Comparison of ENCODE assay signal across 9 cellular contexts in genomic region chr11:46237248-46238077, GRCh38. TPM values are rescaled to one million over a fixed set of nuclear protein-coding genes. Genes with fewer than 3 reads are reported as not detected.
DNase-seq lines count a peak whose midpoint lies in the region; ATAC-seq, FAIRE-seq and TF ChIP-seq lines count a peak whose summit lies in the region.
"Had no signal": no experiment of that assay in that cellular context is flagged by ENCODE, and none has a peak within 500 bp of the region (broad histone marks: within the 10 kb centered on the region; RNA-seq: fewer than 3 reads in every experiment).

No MANE protein-coding gene starts in this region.

- DNase-seq in NCI-H2029 (lab: John Stamatoyannopoulos, UW): peak; percentile 30
- no peak for DNase-seq in NCI-H2029 treated with DMSO at 0.1 percent for 48 hours (lab: John Stamatoyannopoulos, UW)
- DNase-seq in SIG-M5 treated with dmso at 0.1 percent for 504 hours (lab: John Stamatoyannopoulos, UW; ENCODE audit: unreplicated experiment): peak; percentile 94
- DNase-seq in activated naive CD4-positive, alpha-beta T cell treated with anti-CD3 and anti-CD28 coated beads for 36 hours: peak; percentile 85
- peak; percentile 14 to 79 (median 42) for DNase-seq in head of caudate nucleus
- DNase-seq in pancreas: peak; percentile 24 to 81 (median 50)
- DNase-seq in uterus: peak; percentile 67 to 83

- H3K9me3 Mint-ChIP-seq in activated naive CD4-positive, alpha-beta T cell treated with anti-CD3 and anti-CD28 coated beads for 36 hours: peaks cover 1% of the 10 kb centered on the region

- H3K27ac ChIP-seq in pancreas (peak overlapping the region; percentile 4 to 67 (median 36)), uterus (peak overlapping the region; percentile 84 to 89)
- H3K27ac ChIP-seq: C4-2B had no signal

- CTCF ChIA-PET in activated naive CD4-positive, alpha-beta T cell treated with anti-CD3 and anti-CD28 coated beads for 36 hours (lab: Charles Lee): interaction anchor here (0.5 to 11.0 kb wide), 11 partner anchors 13 to 272 kb away, joined by 3 to 298 read pairs (median 11); no protein-coding TSS in a partner anchor

- intact Hi-C loops in activated naive CD4-positive, alpha-beta T cell treated with anti-CD3 and anti-CD28 coated beads for 36 hours (cut with micrococcal nuclease): loop anchor here (1.0 to 2.0 kb wide), 5 partner anchors 116 to 379 kb away; partner anchors contain the start of genes ATG13, HARBI1 and PHF21A
- intact Hi-C loops in head of caudate nucleus (cut with DNase I): loop anchor here (2.0 kb wide), 1 partner anchor 73 kb away; no protein-coding TSS in a partner anchor
- intact Hi-C loops in pancreas (cut with DNase I): loop anchor here in 1 of 3 donors (5.0 kb wide), 1 partner anchor 60 kb away; no protein-coding TSS in a partner anchor
- intact Hi-C loops in uterus (cut with DNase I; ENCODE audit: low total_unique reads): loop anchor here (2.0 kb wide), 1 partner anchor 71 kb away; no protein-coding TSS in a partner anchor

- peaks cover 33% of the 10 kb centered on the region for H3K4me1 Mint-ChIP-seq in activated naive CD4-positive, alpha-beta T cell treated with anti-CD3 and anti-CD28 coated beads for 36 hours (ENCODE audit: low read depth)

- ATAC-seq in pancreas (peak; percentile 1 to 25 (median 21)), HG03571 (IDR thresholded peaks at IDR 0.05; ENCODE audit: unreplicated experiment) (no peak)

- H3K36me3 Mint-ChIP-seq in activated naive CD4-positive, alpha-beta T cell treated with anti-CD3 and anti-CD28 coated beads for 36 hours (ENCODE audit: low read depth): peaks cover 5% of the 10 kb centered on the region

- TF ChIP-seq CTCF in pancreas (IDR thresholded peaks at IDR 0.05) (no peak), uterus (IDR thresholded peaks at IDR 0.05) (no peak)

- H3K27me3 ChIP-seq in pancreas (no peaks in the 10 kb centered on the region), uterus (no peaks in the 10 kb centered on the region)

- H3K9me3 ChIP-seq in pancreas: no peaks in the 10 kb centered on the region
- no peaks in the 10 kb centered on the region for H3K9me3 ChIP-seq in uterus

- peak overlapping the region; percentile 15 to 59 (median 32) for H3K4me3 ChIP-seq in pancreas
- peak overlapping the region; percentile 24 to 52 for H3K4me3 ChIP-seq in uterus

- TF ChIP-seq POLR2A in uterus (IDR thresholded peaks at IDR 0.05): peak in 1 of 2 donors; percentile 15

- H3K27ac Mint-ChIP-seq in activated naive CD4-positive, alpha-beta T cell treated with anti-CD3 and anti-CD28 coated beads for 36 hours: peak overlapping the region; percentile 94

- no peak for FAIRE-seq in pancreas (lab: Jason Lieb, UNC)

- WGBS in pancreas, 2 donors: 22 to 30% methylated on average over 39 to 59 of the region's 59 CpGs

- H3K4me3 Mint-ChIP-seq in activated naive CD4-positive, alpha-beta T cell treated with anti-CD3 and anti-CD28 coated beads for 36 hours: peak overlapping the region; percentile 90

- no peaks in the 10 kb centered on the region for H3K36me3 ChIP-seq in pancreas
- H3K36me3 ChIP-seq in uterus: no peaks in the 10 kb centered on the region

- H3K4me1 ChIP-seq in pancreas (peaks cover 0 to 4% (median 3%) of the 10 kb centered on the region in 3 donors), uterus (no peaks in the 10 kb centered on the region)

- H3K27me3 Mint-ChIP-seq in activated naive CD4-positive, alpha-beta T cell treated with anti-CD3 and anti-CD28 coated beads for 36 hours (ENCODE audit: low read depth): peaks cover 4% of the 10 kb centered on the region

RNA-seq across cellular contexts. Expression of gene CREB3L1, which starts 40.0 kb away (rescaled TPM):
- under 1 TPM; 0.12 TPM for total RNA-seq in activated naive CD4-positive, alpha-beta T cell treated with anti-CD3 and anti-CD28 coated beads for 36 hours
- total RNA-seq in pancreas (100 to 1,000 TPM in 1 of 6 donors, 10 to 100 TPM in 5; 26.3 to 129 (median 47.9) TPM), uterus (10 to 100 TPM in 2 of 4 donors, 1 to 10 TPM in 1, not detected in 1; 2.0 to 20.8 (median 14.8) TPM)
- polyA plus RNA-seq in pancreas: 10 to 100 TPM; 40.1 to 59.1 TPM
